Comparison of ENCODE assay signal across 13 cellular contexts in the genomic region with DNA sequence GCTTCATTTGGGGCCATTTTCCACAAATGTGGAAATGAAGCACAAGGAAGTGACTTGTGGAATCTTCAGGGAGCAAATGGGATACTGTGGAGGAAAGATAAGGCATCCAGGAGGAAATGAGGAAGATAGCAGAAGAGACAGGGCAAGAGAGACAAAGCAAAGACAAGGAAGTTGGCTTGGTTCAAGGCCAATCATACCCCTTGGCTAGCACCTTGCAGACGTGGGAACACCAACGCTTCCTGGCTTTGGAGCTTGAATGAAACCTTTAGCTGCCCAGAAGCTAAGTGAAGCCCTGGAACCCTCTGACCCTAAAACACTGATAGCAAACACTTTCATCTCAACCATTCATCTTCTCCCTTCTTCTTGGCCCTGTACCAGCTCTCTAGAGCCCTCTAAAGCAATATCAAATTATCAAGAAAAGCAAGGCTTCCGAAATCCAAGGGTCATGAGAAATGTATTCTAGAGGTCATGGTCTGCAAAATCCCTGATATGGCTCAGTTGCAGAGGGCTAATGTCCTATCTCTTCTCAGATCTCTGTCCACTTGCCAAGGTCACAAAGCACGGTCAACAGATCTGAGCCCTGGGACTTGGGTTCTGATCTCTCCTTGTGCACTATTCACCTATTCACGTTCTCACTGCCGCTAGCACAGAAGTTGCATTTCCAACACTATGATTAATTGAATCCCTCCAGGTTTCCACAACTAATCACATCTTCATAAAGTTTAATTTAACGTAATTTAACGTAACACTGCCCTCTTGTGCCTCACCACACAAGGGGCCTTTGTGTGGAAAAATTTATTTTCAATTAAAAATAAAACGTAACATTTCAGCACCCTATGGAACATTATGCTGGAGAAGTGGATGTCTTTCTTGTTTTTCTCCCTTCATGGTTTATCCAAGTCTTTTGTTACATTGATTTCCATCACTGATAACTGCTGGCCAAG.
DNase-seq lines count a peak whose midpoint lies in the region; ATAC-seq and TF ChIP-seq lines count a peak whose summit lies in the region.
"Had no signal": no experiment of that assay in that cellular context is flagged by ENCODE, and none has a peak within 500 bp of the region (broad histone marks: within the 10 kb centered on the region; RNA-seq: fewer than 3 reads in every experiment).

No MANE protein-coding gene starts in this region.

- in situ Hi-C loops in brain microvascular endothelial cell (cut with HindIII; ENCODE audit: low pct_ligation_motif_present, low sequenced_read_pairs): no loop called here

- intact Hi-C loops in tibial artery (cut with DNase I; ENCODE audit: low total_unique reads): loop anchor here (10.0 kb wide), 1 partner anchor 711 kb away; no protein-coding TSS in a partner anchor

- TF ChIP-seq CTCF in brain microvascular endothelial cell (IDR thresholded peaks at IDR 0.05; ENCODE audit: low read depth, low read length, missing control alignments) (peak; percentile 61), kidney epithelial cell (IDR thresholded peaks at IDR 0.05; ENCODE audit: insufficient read depth, low read length, poor library complexity, severe bottlenecking) (peak; percentile 33), tibial artery (IDR thresholded peaks at IDR 0.05) (peak; percentile 29 to 44)

- H3K27me3 ChIP-seq in brain microvascular endothelial cell (replicated peaks) (no peaks in the 10 kb centered on the region), kidney epithelial cell (ENCODE audit: control insufficient read depth, insufficient read depth, low read length) (no peaks in the 10 kb centered on the region), tibial artery (no peaks in the 10 kb centered on the region)

- no peaks in the 10 kb centered on the region for H3K4me1 ChIP-seq in tibial artery

- ATAC-seq in GM19324 (IDR thresholded peaks at IDR 0.05; ENCODE audit: low FRiP score, unreplicated experiment) (no peak), GM21619 (IDR thresholded peaks at IDR 0.05; ENCODE audit: unreplicated experiment) (no peak)
- ATAC-seq: activated T-helper 17 cell treated with anti-CD3 and anti-CD28 coated beads, Interleukin-2, amount 50 U/mL, for 72 hours; GM12878 had no signal

- no peak overlapping the region for H3K4me3 ChIP-seq in brain microvascular endothelial cell (ENCODE audit: low read depth, low read length)
- no peak overlapping the region for H3K4me3 ChIP-seq in kidney epithelial cell (ENCODE audit: low read depth, low read length)
- H3K4me3 ChIP-seq in tibial artery: no peak overlapping the region
- H3K4me3 ChIP-seq: GM12878 had no signal

- H3K36me3 ChIP-seq in brain microvascular endothelial cell (replicated peaks) (no peaks in the 10 kb centered on the region), kidney epithelial cell (ENCODE audit: control insufficient read depth, insufficient read depth, low read length) (no peaks in the 10 kb centered on the region), tibial artery (no peaks in the 10 kb centered on the region)

- H3K9me3 ChIP-seq in tibial artery: no peaks in the 10 kb centered on the region

- H3K27ac ChIP-seq in brain microvascular endothelial cell (no peak overlapping the region), tibial artery (no peak overlapping the region)
- H3K27ac ChIP-seq: HL-60 had no signal

- DNase-seq in DMS 273 (lab: John Stamatoyannopoulos, UW; ENCODE audit: unreplicated experiment): peak; percentile 1
- no peak for DNase-seq in DMS 273 treated with DMSO at 0.1 percent for 48 hours (lab: John Stamatoyannopoulos, UW)
- DNase-seq in brain microvascular endothelial cell: no peak
- DNase-seq in kidney epithelial cell (ENCODE audit: low read depth): no peak
- no peak for DNase-seq in tibial artery
- no peak for DNase-seq in stimulated activated naive CD4-positive, alpha-beta T cell (lab: John Stamatoyannopoulos, UW)
- DNase-seq: 8988T, NCI-H2171 treated with DMSO at 0.1 percent for 48 hours had no signal
